2 cellular contexts compared by ENCODE assay signal in the genomic region with DNA sequence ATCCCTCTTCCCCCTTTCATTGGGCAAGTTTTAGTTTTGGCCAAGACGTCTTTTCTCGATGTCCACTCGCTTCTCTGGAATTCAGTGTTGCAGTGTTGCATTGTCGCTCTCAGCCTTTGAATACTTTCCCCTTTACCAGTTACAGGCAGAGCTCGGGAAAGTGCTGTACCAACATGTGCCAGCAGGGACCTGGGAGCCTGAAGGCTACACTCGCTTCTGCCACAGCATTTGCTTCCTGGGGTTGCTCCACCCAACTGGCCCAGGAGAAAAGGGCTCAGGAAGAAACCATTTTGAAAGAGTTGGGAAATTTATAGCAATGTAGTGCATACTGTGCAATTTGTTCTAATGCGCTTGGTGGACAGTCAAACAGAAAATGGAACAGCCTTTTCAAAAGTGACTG.
A peak's percentile ranks its signal among the peaks of the same experiment; 100 is the strongest.
TF ChIP-seq lines count a peak whose summit lies in the region.

No MANE protein-coding gene starts in this region.

TF ChIP-seq in HepG2, 621 proteins besides CTCF, POLR2A, EP300 and RAD21 (continues in another document):
- TF ChIP-seq ZNF615 (CRISPR knock-in tag; IDR thresholded peaks at IDR 0.05; ENCODE audit: borderline replicate concordance) (no peak), NFIB (CRISPR knock-in tag; IDR thresholded peaks at IDR 0.05; ENCODE audit: borderline replicate concordance) (no peak), KDM1A (CRISPR knock-in tag; IDR thresholded peaks at IDR 0.05) (no peak), ZMYM2 (CRISPR knock-in tag; IDR thresholded peaks at IDR 0.05) (no peak), IKZF1 (IDR thresholded peaks at IDR 0.05) (no peak), MZF1 (CRISPR knock-in tag; IDR thresholded peaks at IDR 0.05; ENCODE audit: borderline replicate concordance) (no peak), ZGPAT (CRISPR knock-in tag; IDR thresholded peaks at IDR 0.05) (0 out of 2 replicates have a peak, but pooled peaks have one; percentile 31), BORCS8-MEF2B (CRISPR knock-in tag; IDR thresholded peaks at IDR 0.05) (no peak), GPN1 (CRISPR knock-in tag; IDR thresholded peaks at IDR 0.05; ENCODE audit: borderline replicate concordance) (no peak), ZBTB33 (CRISPR knock-in tag; IDR thresholded peaks at IDR 0.05) (0 out of 2 replicates have a peak, but pooled peaks have one; percentile 33), RERE (CRISPR knock-in tag; IDR thresholded peaks at IDR 0.05; ENCODE audit: low read depth) (no peak), GABPA (IDR thresholded peaks at IDR 0.05; ENCODE audit: low read depth, low read length) (no peak), GABPA (CRISPR knock-in tag; IDR thresholded peaks at IDR 0.05; ENCODE audit: low read depth) (no peak), YEATS4 (CRISPR knock-in tag; IDR thresholded peaks at IDR 0.05; ENCODE audit: borderline replicate concordance) (no peak), JUND (CRISPR knock-in tag; IDR thresholded peaks at IDR 0.05) (no peak)
- TF ChIP-seq, protein P1, sequence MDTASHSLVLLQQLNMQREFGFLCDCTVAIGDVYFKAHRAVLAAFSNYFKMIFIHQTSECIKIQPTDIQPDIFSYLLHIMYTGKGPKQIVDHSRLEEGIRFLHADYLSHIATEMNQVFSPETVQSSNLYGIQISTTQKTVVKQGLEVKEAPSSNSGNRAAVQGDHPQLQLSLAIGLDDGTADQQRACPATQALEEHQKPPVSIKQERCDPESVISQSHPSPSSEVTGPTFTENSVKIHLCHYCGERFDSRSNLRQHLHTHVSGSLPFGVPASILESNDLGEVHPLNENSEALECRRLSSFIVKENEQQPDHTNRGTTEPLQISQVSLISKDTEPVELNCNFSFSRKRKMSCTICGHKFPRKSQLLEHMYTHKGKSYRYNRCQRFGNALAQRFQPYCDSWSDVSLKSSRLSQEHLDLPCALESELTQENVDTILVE (CRISPR knock-in tag; IDR thresholded peaks at IDR 0.05): no peak

TF ChIP-seq in K562, 482 proteins besides CTCF, POLR2A, EP300 and RAD21:
- no peak for TF ChIP-seq ZNF778 (CRISPR knock-in tag; IDR thresholded peaks at IDR 0.05)
- TF ChIP-seq, protein P2, sequence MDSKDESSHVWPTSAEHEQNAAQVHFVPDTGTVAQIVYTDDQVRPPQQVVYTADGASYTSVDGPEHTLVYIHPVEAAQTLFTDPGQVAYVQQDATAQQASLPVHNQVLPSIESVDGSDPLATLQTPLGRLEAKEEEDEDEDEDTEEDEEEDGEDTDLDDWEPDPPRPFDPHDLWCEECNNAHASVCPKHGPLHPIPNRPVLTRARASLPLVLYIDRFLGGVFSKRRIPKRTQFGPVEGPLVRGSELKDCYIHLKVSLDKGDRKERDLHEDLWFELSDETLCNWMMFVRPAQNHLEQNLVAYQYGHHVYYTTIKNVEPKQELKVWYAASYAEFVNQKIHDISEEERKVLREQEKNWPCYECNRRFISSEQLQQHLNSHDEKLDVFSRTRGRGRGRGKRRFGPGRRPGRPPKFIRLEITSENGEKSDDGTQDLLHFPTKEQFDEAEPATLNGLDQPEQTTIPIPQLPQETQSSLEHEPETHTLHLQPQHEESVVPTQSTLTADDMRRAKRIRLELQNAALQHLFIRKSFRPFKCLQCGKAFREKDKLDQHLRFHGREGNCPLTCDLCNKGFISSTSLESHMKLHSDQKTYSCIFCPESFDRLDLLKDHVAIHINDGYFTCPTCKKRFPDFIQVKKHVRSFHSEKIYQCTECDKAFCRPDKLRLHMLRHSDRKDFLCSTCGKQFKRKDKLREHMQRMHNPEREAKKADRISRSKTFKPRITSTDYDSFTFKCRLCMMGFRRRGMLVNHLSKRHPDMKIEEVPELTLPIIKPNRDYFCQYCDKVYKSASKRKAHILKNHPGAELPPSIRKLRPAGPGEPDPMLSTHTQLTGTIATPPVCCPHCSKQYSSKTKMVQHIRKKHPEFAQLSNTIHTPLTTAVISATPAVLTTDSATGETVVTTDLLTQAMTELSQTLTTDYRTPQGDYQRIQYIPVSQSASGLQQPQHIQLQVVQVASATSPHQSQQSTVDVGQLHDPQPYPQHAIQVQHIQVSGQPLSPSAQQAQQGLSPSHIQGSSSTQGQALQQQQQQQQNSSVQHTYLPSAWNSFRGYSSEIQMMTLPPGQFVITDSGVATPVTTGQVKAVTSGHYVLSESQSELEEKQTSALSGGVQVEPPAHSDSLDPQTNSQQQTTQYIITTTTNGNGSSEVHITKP (IDR thresholded peaks at IDR 0.05; ENCODE audit: partially characterized antibody): peak; percentile 45
